25 cellular contexts compared by ENCODE assay signal in genomic region chr1:44532567-44532944, GRCh38.
DNase-seq lines count a peak whose midpoint lies in the region; ATAC-seq and TF ChIP-seq lines count a peak whose summit lies in the region.
"Had no signal": no experiment of that assay in that cellular context is flagged by ENCODE, and none has a peak within 500 bp of the region (broad histone marks: within the 10 kb centered on the region; RNA-seq: fewer than 3 reads in every experiment).

No MANE protein-coding gene starts in this region.

- no peak overlapping the region for H2BK120ac ChIP-seq in H9 (ENCODE audit: low read depth, low read length, poor library complexity, severe bottlenecking)

- H4K8ac ChIP-seq in H9 (replicated peaks; ENCODE audit: insufficient read length, low read depth, low read length), result no peak overlapping the region

- DNase-seq in H9 (no peak), PC-9 (no peak), endodermal cell (peak; percentile 55), pons (ENCODE audit: low spot score) (peak; percentile 98), dedifferentiated amniotic fluid mesenchymal stem cell (ENCODE audit: extremely low spot score) (no peak), NCI-H446 (lab: John Stamatoyannopoulos, UW) (no peak)
- DNase-seq in effector memory CD8-positive, alpha-beta T cell, result no peak
- DNase-seq: activated CD4-positive, alpha-beta T cell treated with anti-CD3 and anti-CD28 coated beads for 1 hour; activated CD8-positive, alpha-beta T cell treated with anti-CD3 and anti-CD28 coated beads for 36 hours; activated naive CD8-positive, alpha-beta T cell treated with anti-CD3 and anti-CD28 coated beads, Interleukin-2, amount 10 ng/mL, durations not matched to agents 7 days and 5 days; body of pancreas; CD4-positive, alpha-beta T cell; DMS 273 treated with DMSO at 0.1 percent for 48 hours; effector memory CD4-positive, alpha-beta T cell; immature natural killer cell; left ventricle myocardium superior; NCI-H1694 treated with DMSO at 0.1 percent for 48 hours; NCI-H2171 treated with DMSO at 0.1 percent for 48 hours; NCI-H524 treated with DMSO at 0.1 percent for 48 hours; SJCRH30; uterus had no signal

- H2BK15ac ChIP-seq in H9 (ENCODE audit: low read depth, low read length), result no peak overlapping the region

- H3K9me3 ChIP-seq in H9 (ENCODE audit: control insufficient read depth, low read depth, low read length) (no peaks in the 10 kb centered on the region), PC-9 (ENCODE audit: insufficient read depth, low read depth) (no peaks in the 10 kb centered on the region), endodermal cell (ENCODE audit: control insufficient read depth, low read length) (no peaks in the 10 kb centered on the region)
- H3K9me3 ChIP-seq: body of pancreas, suprapubic skin, uterus had no signal

- H3K27ac ChIP-seq in H9 (ENCODE audit: insufficient read length, low read depth, low read length), result no peak overlapping the region
- peak overlapping the region; percentile 77 for H3K27ac ChIP-seq in PC-9
- H3K27ac ChIP-seq in endodermal cell (ENCODE audit: low read depth, low read length), result no peak overlapping the region
- H3K27ac ChIP-seq: body of pancreas, foreskin keratinocyte, SJCRH30, suprapubic skin, uterus had no signal

- no peak for ATAC-seq in effector memory CD8-positive, alpha-beta T cell (replicated peaks)
- ATAC-seq: body of pancreas had no signal

- no peak overlapping the region for H2BK5ac ChIP-seq in H9 (ENCODE audit: insufficient read length, low read length)

- H3K9me2 ChIP-seq in PC-9 (ENCODE audit: insufficient read depth), result no peaks in the 10 kb centered on the region

- H3K4me1 ChIP-seq in H9 (ENCODE audit: insufficient read depth, low read length) (peaks cover 18% of the 10 kb centered on the region), PC-9 (replicated peaks; ENCODE audit: insufficient read depth) (peaks cover 19% of the 10 kb centered on the region), endodermal cell (ENCODE audit: control insufficient read depth, insufficient read depth, low read length) (peaks cover 3% of the 10 kb centered on the region)
- H3K4me1 ChIP-seq: body of pancreas, SJCRH30, suprapubic skin, uterus had no signal

- 0 out of 2 replicates have a peak overlapping the region, but pooled peaks have one; percentile 20 for H3K14ac ChIP-seq in H9 (ENCODE audit: insufficient read depth, low read length)

- intact Hi-C loops in PC-9 (cut with micrococcal nuclease; ENCODE audit: unreplicated experiment), result no loop called here

- H3K4me3 ChIP-seq in PC-9, result no peak overlapping the region
- no peak overlapping the region for H3K4me3 ChIP-seq in endodermal cell (ENCODE audit: low read length)
- H3K4me3 ChIP-seq: body of pancreas, SJCRH30, smooth muscle cell, suprapubic skin, uterus had no signal

- H4K20me1 ChIP-seq in H9 (ENCODE audit: control insufficient read depth, insufficient read depth, insufficient read length) (no peaks in the 10 kb centered on the region), PC-9 (ENCODE audit: insufficient read depth) (no peaks in the 10 kb centered on the region)

- BruUV-seq in PC-9 (replicated peaks; lab: Mats Ljungman, UMichigan), result no TSS peak

- H4K5ac ChIP-seq in H9 (ENCODE audit: insufficient read length, low read depth, low read length), result no peak overlapping the region

- H3K4me3 Mint-ChIP-seq in H9, result no peak overlapping the region
- no peak overlapping the region for H3K4me3 Mint-ChIP-seq in endodermal cell
- H3K4me3 Mint-ChIP-seq in effector memory CD8-positive, alpha-beta T cell, result no peak overlapping the region
- H3K4me3 Mint-ChIP-seq: activated CD8-positive, alpha-beta T cell treated with anti-CD3 and anti-CD28 coated beads for 36 hours; activated naive CD8-positive, alpha-beta T cell treated with anti-CD3 and anti-CD28 coated beads, Interleukin-2, amount 10 ng/mL, durations not matched to agents 7 days and 5 days; CD4-positive, alpha-beta T cell; immature natural killer cell; stimulated activated effector memory CD8-positive, alpha-beta T cell treated with anti-CD3 and anti-CD28 coated beads, Interleukin-12 subunit alpha, Interleukin-12 subunit beta, amount 100 ng/mL, for 72 hours had no signal

- H3K27me3 ChIP-seq in H9 (ENCODE audit: insufficient read depth, low read length) (no peaks in the 10 kb centered on the region), PC-9 (ENCODE audit: insufficient read depth, low read depth) (no peaks in the 10 kb centered on the region), endodermal cell (ENCODE audit: control insufficient read depth, insufficient read depth, low read length, poor library complexity, severe bottlenecking) (no peaks in the 10 kb centered on the region)
- H3K27me3 ChIP-seq: body of pancreas, foreskin keratinocyte had no signal

- peak overlapping the region in 2 of 3 experiments; percentile 6 to 49; a peak in 2 of 7 replicates for H3K27ac Mint-ChIP-seq in H9
- H3K27ac Mint-ChIP-seq in endodermal cell, result no peak overlapping the region
- H3K27ac Mint-ChIP-seq in effector memory CD8-positive, alpha-beta T cell, result no peak overlapping the region
- H3K27ac Mint-ChIP-seq: activated CD8-positive, alpha-beta T cell treated with anti-CD3 and anti-CD28 coated beads for 36 hours; activated naive CD8-positive, alpha-beta T cell treated with anti-CD3 and anti-CD28 coated beads, Interleukin-2, amount 10 ng/mL, durations not matched to agents 7 days and 5 days; CD4-positive, alpha-beta T cell; immature natural killer cell had no signal

- H3K9ac ChIP-seq in H9 (ENCODE audit: extremely low read depth, insufficient read length, low read length), result no peak overlapping the region
- no peak overlapping the region for H3K9ac ChIP-seq in endodermal cell (ENCODE audit: extremely low read depth, low read length, poor library complexity, severe bottlenecking)

- H3T11ph ChIP-seq in H9 (ENCODE audit: low read length), result no peak overlapping the region

- H3K23ac ChIP-seq in H9 (ENCODE audit: insufficient read length, low read depth, low read length), result no peak overlapping the region

- H3K79me1 ChIP-seq in H9 (ENCODE audit: insufficient read depth, low read depth, low read length, poor library complexity, severe bottlenecking), result no peaks in the 10 kb centered on the region

- H3F3A ChIP-seq in PC-9 (ENCODE audit: insufficient read depth, low read depth), result peaks cover 17% of the 10 kb centered on the region; the same call in 1 of the 2 replicates

- no peak overlapping the region for H2AK5ac ChIP-seq in H9 (ENCODE audit: insufficient read length, low read length)

- no peak overlapping the region for H3K56ac ChIP-seq in H9 (ENCODE audit: insufficient read length, low read depth, low read length)

- H3K27me3 Mint-ChIP-seq in H9 (ENCODE audit: low read depth) (peaks cover 21% of the 10 kb centered on the region), endodermal cell (ENCODE audit: insufficient read depth) (peaks cover 5% of the 10 kb centered on the region)
- H3K27me3 Mint-ChIP-seq in effector memory CD8-positive, alpha-beta T cell, result peaks cover 7 to 12% of the 10 kb centered on the region in 2 donors
- H3K27me3 Mint-ChIP-seq: activated naive CD8-positive, alpha-beta T cell treated with anti-CD3 and anti-CD28 coated beads, Interleukin-2, amount 10 ng/mL, durations not matched to agents 7 days and 5 days; CD4-positive, alpha-beta T cell had no signal

- POLR2A ChIA-PET in PC-9 (lab: Charles Lee; ENCODE audit: unreplicated experiment), result interaction anchor here (0.7 kb wide), 1 partner anchor 1339 kb away, joined by 5 read pairs; no protein-coding TSS in a partner anchor

- no CpG with 5 or more reads among the region's 3 CpGs for WGBS in H9 (ENCODE audit: extremely low coverage, insufficient read length, low lambda C conversion rate)
- 29 to 39% methylated on average over 2 to 3 of the region's 3 CpGs for WGBS in endodermal cell (ENCODE audit: insufficient coverage in 1 of 2, insufficient read length in 1 of 2), 2 experiments

- no peak overlapping the region for H2BK12ac ChIP-seq in H9 (ENCODE audit: insufficient read length, low read depth, low read length)

- TF ChIP-seq CTCF in H9 (conservative IDR thresholded peaks at IDR 0.05) (no peak), PC-9 (conservative IDR thresholded peaks at IDR 0.05) (no peak), endodermal cell (conservative IDR thresholded peaks at IDR 0.05) (no peak)

- H2AFZ ChIP-seq in H9 (ENCODE audit: low read length) (no peak overlapping the region), PC-9 (no peak overlapping the region)

- no peak overlapping the region for H3K18ac ChIP-seq in H9 (ENCODE audit: insufficient read length, low read depth, low read length)

- no peak overlapping the region for H3K4me2 ChIP-seq in H9 (ENCODE audit: insufficient read depth, insufficient read length, low read length)
- H3K4me2 ChIP-seq in PC-9, result peak overlapping the region; percentile 35
- H3K4me2 ChIP-seq: smooth muscle cell had no signal

- H4K91ac ChIP-seq in H9 (ENCODE audit: insufficient read length, low read depth, low read length), result no peak overlapping the region

- H3K79me2 ChIP-seq in H9 (ENCODE audit: insufficient read depth, low read length) (no peaks in the 10 kb centered on the region), PC-9 (ENCODE audit: low read depth) (no peaks in the 10 kb centered on the region)

- H3K36me3 ChIP-seq in PC-9 (ENCODE audit: low read depth) (no peaks in the 10 kb centered on the region), endodermal cell (ENCODE audit: control insufficient read depth, insufficient read depth, low read length) (no peaks in the 10 kb centered on the region)
- H3K36me3 ChIP-seq: SJCRH30, suprapubic skin, uterus had no signal

- no peak overlapping the region for H2BK20ac ChIP-seq in H9 (ENCODE audit: low read depth, low read length, poor library complexity, severe bottlenecking)

- H3K4me1 Mint-ChIP-seq in H9, result peaks cover 40 to 46% of the 10 kb centered on the region in 2 experiments
- peaks cover 35% of the 10 kb centered on the region for H3K4me1 Mint-ChIP-seq in endodermal cell
- H3K4me1 Mint-ChIP-seq in effector memory CD8-positive, alpha-beta T cell (ENCODE audit: low read depth in 2 of 2), result no peaks in the 10 kb centered on the region
- H3K4me1 Mint-ChIP-seq: activated naive CD8-positive, alpha-beta T cell treated with anti-CD3 and anti-CD28 coated beads, Interleukin-2, amount 10 ng/mL, durations not matched to agents 7 days and 5 days; immature natural killer cell had no signal

- CTCF ChIA-PET in PC-9 (lab: Charles Lee), result interaction anchor here (0.6 to 2.3 kb wide), 4 partner anchors 14 to 207 kb away, joined by 4 to 9 read pairs (median 4); no protein-coding TSS in a partner anchor

- H3K4ac ChIP-seq in H9 (ENCODE audit: low read depth, low read length), result no peak overlapping the region

- H3K36me3 Mint-ChIP-seq in H9 (ENCODE audit: insufficient read depth in 1 of 3, low read depth in 3 of 3) (no peaks in the 10 kb centered on the region), endodermal cell (ENCODE audit: low read depth) (no peaks in the 10 kb centered on the region)
- H3K36me3 Mint-ChIP-seq in effector memory CD8-positive, alpha-beta T cell (ENCODE audit: insufficient read depth), result no peaks in the 10 kb centered on the region
- H3K36me3 Mint-ChIP-seq: activated naive CD8-positive, alpha-beta T cell treated with anti-CD3 and anti-CD28 coated beads, Interleukin-2, amount 10 ng/mL, durations not matched to agents 7 days and 5 days; immature natural killer cell; stimulated activated effector memory CD8-positive, alpha-beta T cell treated with anti-CD3 and anti-CD28 coated beads, Interleukin-12 subunit alpha, Interleukin-12 subunit beta, amount 100 ng/mL, for 72 hours had no signal

- no peaks in the 10 kb centered on the region for H3K9me3 Mint-ChIP-seq in H9
- no peaks in the 10 kb centered on the region for H3K9me3 Mint-ChIP-seq in endodermal cell
- H3K9me3 Mint-ChIP-seq in effector memory CD8-positive, alpha-beta T cell, result no peaks in the 10 kb centered on the region
- H3K9me3 Mint-ChIP-seq: activated CD8-positive, alpha-beta T cell treated with anti-CD3 and anti-CD28 coated beads for 36 hours; activated naive CD8-positive, alpha-beta T cell treated with anti-CD3 and anti-CD28 coated beads, Interleukin-2, amount 10 ng/mL, durations not matched to agents 7 days and 5 days; CD4-positive, alpha-beta T cell; immature natural killer cell; stimulated activated effector memory CD8-positive, alpha-beta T cell treated with anti-CD3 and anti-CD28 coated beads, Interleukin-12 subunit alpha, Interleukin-12 subunit beta, amount 100 ng/mL, for 72 hours had no signal

- no peaks in the 10 kb centered on the region for H3K23me2 ChIP-seq in H9 (ENCODE audit: insufficient read length, low read depth, low read length, poor library complexity, severe bottlenecking)

Comparison
In these comparisons a context has a peak if more than half of its experiments do, and no peak if none do; other contexts are left out.
1. DNase-seq: peak in endodermal cell (single experiment) and pons (single experiment); none in H9 (single experiment), PC-9 (0 of 2), dedifferentiated amniotic fluid mesenchymal stem cell (single experiment), effector memory CD8-positive, alpha-beta T cell (0 of 3) and NCI-H446 (0 of 2).
2. H3K27ac Mint-ChIP-seq: peak in H9 (2 of 3); none in endodermal cell (single experiment) and effector memory CD8-positive, alpha-beta T cell (0 of 2).